ENCODE assay signal across 17 cellular contexts in the genomic region with DNA sequence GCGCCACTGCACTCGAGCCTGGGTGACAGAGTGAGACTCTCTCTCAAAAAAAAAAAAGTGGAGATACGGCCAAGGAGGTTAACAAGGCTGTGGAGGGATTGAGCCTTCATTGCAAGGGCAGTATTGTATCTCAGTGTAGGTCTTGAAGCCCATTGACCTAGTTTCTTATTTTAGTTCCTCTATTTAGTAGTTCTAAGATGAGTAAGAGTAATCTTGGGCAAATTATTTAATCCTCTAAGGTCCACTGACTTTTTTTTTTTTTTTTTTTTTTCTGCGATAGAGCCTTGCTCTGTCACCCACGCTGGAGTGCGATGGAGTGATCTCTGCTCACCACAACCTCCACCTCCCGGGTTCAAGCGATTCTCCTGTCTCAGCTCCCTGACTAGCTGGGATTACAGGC. TPM values are rescaled to one million over a fixed set of nuclear protein-coding genes. Genes with fewer than 3 reads are reported as not detected.
A peak's percentile ranks its signal among the peaks of the same experiment; 100 is the strongest.
DNase-seq lines count a peak whose midpoint lies in the region; ATAC-seq lines count a peak whose summit lies in the region.
"Had no signal": no experiment of that assay in that cellular context is flagged by ENCODE, and none has a peak within 500 bp of the region (broad histone marks: within the 10 kb centered on the region; RNA-seq: fewer than 3 reads in every experiment).

No MANE protein-coding gene starts in this region.

- ATAC-seq in GM18498 (IDR thresholded peaks at IDR 0.05; ENCODE audit: unreplicated experiment), result peak; percentile 63
- peak; percentile 48 for ATAC-seq in HG03095 (IDR thresholded peaks at IDR 0.05; ENCODE audit: unreplicated experiment)
- no peak for ATAC-seq in stimulated activated effector memory CD8-positive, alpha-beta T cell treated with anti-CD3 and anti-CD28 coated beads, Interleukin-12 subunit alpha, Interleukin-12 subunit beta, amount 100 ng/mL, for 72 hours
- no peak for ATAC-seq in T-helper 17 cell
- no peak for ATAC-seq in GM21360 (IDR thresholded peaks at IDR 0.05; ENCODE audit: unreplicated experiment)
- ATAC-seq in GM21526 (IDR thresholded peaks at IDR 0.05; ENCODE audit: low FRiP score, unreplicated experiment), result no peak

- H3K27ac Mint-ChIP-seq in stimulated activated effector memory CD8-positive, alpha-beta T cell treated with anti-CD3 and anti-CD28 coated beads, Interleukin-12 subunit alpha, Interleukin-12 subunit beta, amount 100 ng/mL, for 72 hours, result peak overlapping the region; percentile 89
- no peak overlapping the region for H3K27ac Mint-ChIP-seq in T-helper 17 cell
- H3K27ac Mint-ChIP-seq: activated naive CD8-positive, alpha-beta T cell treated with anti-CD3 and anti-CD28 coated beads for 36 hours; T-helper 1 cell treated with Interleukin-12 subunit alpha and Interleukin-12 subunit beta and Interleukin-4 antibody, amounts not matched to agents 30 μg/mL and 1 μg/mL, for 36 hours had no signal

- no peak overlapping the region for H3K4me3 Mint-ChIP-seq in stimulated activated effector memory CD8-positive, alpha-beta T cell treated with anti-CD3 and anti-CD28 coated beads, Interleukin-12 subunit alpha, Interleukin-12 subunit beta, amount 100 ng/mL, for 72 hours
- no peak overlapping the region for H3K4me3 Mint-ChIP-seq in T-helper 17 cell
- H3K4me3 Mint-ChIP-seq: activated naive CD8-positive, alpha-beta T cell treated with anti-CD3 and anti-CD28 coated beads for 36 hours; CD4-positive, CD25-positive, alpha-beta regulatory T cell; T-helper 1 cell treated with Interleukin-12 subunit alpha and Interleukin-12 subunit beta and Interleukin-4 antibody, amounts not matched to agents 30 μg/mL and 1 μg/mL, for 36 hours had no signal

- DNase-seq in SKM-1 (lab: John Stamatoyannopoulos, UW; ENCODE audit: unreplicated experiment), result peak; percentile 62
- DNase-seq in stimulated activated effector memory CD8-positive, alpha-beta T cell treated with anti-CD3 and anti-CD28 coated beads, Interleukin-12 subunit alpha, Interleukin-12 subunit beta, amount 100 ng/mL, for 72 hours (ENCODE audit: low spot score in 2 of 2), result no peak
- no peak for DNase-seq in T-helper 17 cell
- DNase-seq: activated CD4-positive, alpha-beta T cell treated with anti-CD3 and anti-CD28 coated beads for 1 hour; activated naive CD8-positive, alpha-beta T cell treated with anti-CD3 and anti-CD28 coated beads for 36 hours; CD4-positive, CD25-positive, alpha-beta regulatory T cell; dermis blood vessel endothelial cell; NCI-H2029; NCI-H526 treated with DMSO at 0.1 percent for 48 hours; RPMI8226; stimulated activated CD4-positive, alpha-beta T cell treated with anti-CD3 and anti-CD28 coated beads, Interleukin-2, amount 100 ng/mL, for 48 hours had no signal

- peaks cover 52% of the 10 kb centered on the region for H3K4me1 Mint-ChIP-seq in stimulated activated effector memory CD8-positive, alpha-beta T cell treated with anti-CD3 and anti-CD28 coated beads, Interleukin-12 subunit alpha, Interleukin-12 subunit beta, amount 100 ng/mL, for 72 hours
- H3K4me1 Mint-ChIP-seq in T-helper 17 cell, result peaks cover 20% of the 10 kb centered on the region

- H3K27me3 Mint-ChIP-seq in T-helper 17 cell, result no peaks in the 10 kb centered on the region
- H3K27me3 Mint-ChIP-seq: activated naive CD8-positive, alpha-beta T cell treated with anti-CD3 and anti-CD28 coated beads for 36 hours; CD4-positive, CD25-positive, alpha-beta regulatory T cell had no signal

- peaks cover 100% of the 10 kb centered on the region for H3K36me3 Mint-ChIP-seq in stimulated activated effector memory CD8-positive, alpha-beta T cell treated with anti-CD3 and anti-CD28 coated beads, Interleukin-12 subunit alpha, Interleukin-12 subunit beta, amount 100 ng/mL, for 72 hours
- peaks cover 14% of the 10 kb centered on the region for H3K36me3 Mint-ChIP-seq in T-helper 17 cell (ENCODE audit: low read depth)

- no peaks in the 10 kb centered on the region for H3K9me3 Mint-ChIP-seq in stimulated activated effector memory CD8-positive, alpha-beta T cell treated with anti-CD3 and anti-CD28 coated beads, Interleukin-12 subunit alpha, Interleukin-12 subunit beta, amount 100 ng/mL, for 72 hours
- H3K9me3 Mint-ChIP-seq: activated naive CD8-positive, alpha-beta T cell treated with anti-CD3 and anti-CD28 coated beads for 36 hours; CD4-positive, CD25-positive, alpha-beta regulatory T cell; T-helper 1 cell treated with Interleukin-12 subunit alpha and Interleukin-12 subunit beta and Interleukin-4 antibody, amounts not matched to agents 30 μg/mL and 1 μg/mL, for 36 hours had no signal

- no peaks in the 10 kb centered on the region for H3K9me3 ChIP-seq in T-helper 17 cell (ENCODE audit: control insufficient read depth, low read length, poor library complexity, severe bottlenecking)
- H3K9me3 ChIP-seq: breast epithelium had no signal

RNA-seq across cellular contexts. Expression of gene ILF3, which starts 14.3 kb away (rescaled TPM):
- total RNA-seq in T-helper 17 cell, result 100 to 1,000 TPM; 428 to 456 TPM

RNA-seq across cellular contexts. Expression of gene SLC44A2, which starts 14.5 kb away (rescaled TPM):
- total RNA-seq in T-helper 17 cell, result 100 to 1,000 TPM; 186 to 200 TPM

RNA-seq across cellular contexts. Expression of gene AP1M2, which starts 52.7 kb away (rescaled TPM):
- total RNA-seq in T-helper 17 cell, result 1 to 10 TPM in 1 of 2 donors, not detected in 1; 2.0 TPM
- total RNA-seq: activated naive CD8-positive, alpha-beta T cell treated with anti-CD3 and anti-CD28 coated beads for 36 hours; CD4-positive, CD25-positive, alpha-beta regulatory T cell had no signal

Comparison
In these comparisons a context has a peak if more than half of its experiments do, and no peak if none do; other contexts are left out.
1. ATAC-seq: peak in GM18498 (single experiment) and HG03095 (single experiment); none in stimulated activated effector memory CD8-positive, alpha-beta T cell treated with anti-CD3 and anti-CD28 coated beads, Interleukin-12 subunit alpha, Interleukin-12 subunit beta, amount 100 ng/mL, for 72 hours (single experiment), T-helper 17 cell (single experiment), GM21360 (single experiment) and GM21526 (single experiment).